Comparison of ENCODE assay signal across 9 cellular contexts in genomic region chr2:3536682-3537632, GRCh38. TPM values are rescaled to one million over a fixed set of nuclear protein-coding genes. Genes with fewer than 3 reads are reported as not detected.
A peak's percentile ranks its signal among the peaks of the same experiment; 100 is the strongest.
DNase-seq lines count a peak whose midpoint lies in the region; ATAC-seq lines count a peak whose summit lies in the region.
"Had no signal": no experiment of that assay in that cellular context is flagged by ENCODE, and none has a peak within 500 bp of the region (broad histone marks: within the 10 kb centered on the region; RNA-seq: fewer than 3 reads in every experiment).

No MANE protein-coding gene starts in this region.

- peaks cover 10% of the 10 kb centered on the region for H3K36me3 Mint-ChIP-seq in activated naive CD8-positive, alpha-beta T cell treated with anti-CD3 and anti-CD28 coated beads for 36 hours

- intact Hi-C loops in right cardiac atrium (cut with DNase I) = no loop called here

- peak overlapping the region; percentile 78 to 85 (median 83) for H3K9ac ChIP-seq in skeletal muscle tissue (ENCODE audit: low read depth in 1 of 3, low read length in 3 of 3)

- H3K36me3 ChIP-seq in skeletal muscle tissue (ENCODE audit: control insufficient read depth in 3 of 3, insufficient read depth in 3 of 3, low read length in 3 of 3) = peaks cover 10 to 20% (median 16%) of the 10 kb centered on the region in 3 donors

- H3K4me1 ChIP-seq in right cardiac atrium (ENCODE audit: control insufficient read depth, insufficient read depth, low read length) = peaks cover 5% of the 10 kb centered on the region
- peaks cover 6 to 13% (median 13%) of the 10 kb centered on the region in 3 donors for H3K4me1 ChIP-seq in skeletal muscle tissue (ENCODE audit: control insufficient read depth in 3 of 3, insufficient read depth in 3 of 3, low read length in 3 of 3)

- H3K27me3 ChIP-seq in right cardiac atrium (ENCODE audit: control insufficient read depth, insufficient read depth) = no peaks in the 10 kb centered on the region
- no peaks in the 10 kb centered on the region for H3K27me3 ChIP-seq in skeletal muscle tissue (ENCODE audit: control insufficient read depth in 3 of 3, insufficient read depth in 3 of 3, low read length in 3 of 3)

- 59% methylated on average over 16 of the region's 16 CpGs for WGBS in right cardiac atrium

- peak overlapping the region; percentile 88 for H3K27ac Mint-ChIP-seq in activated naive CD8-positive, alpha-beta T cell treated with anti-CD3 and anti-CD28 coated beads for 36 hours

- no peaks in the 10 kb centered on the region for H3K9me3 Mint-ChIP-seq in activated naive CD8-positive, alpha-beta T cell treated with anti-CD3 and anti-CD28 coated beads for 36 hours

- H3K4me1 Mint-ChIP-seq in activated naive CD8-positive, alpha-beta T cell treated with anti-CD3 and anti-CD28 coated beads for 36 hours = peaks cover 9% of the 10 kb centered on the region

- H3K4me3 ChIP-seq in right cardiac atrium (ENCODE audit: low read length) = peak overlapping the region; percentile 35
- peak overlapping the region; percentile 66 to 70 (median 69) for H3K4me3 ChIP-seq in skeletal muscle tissue (ENCODE audit: low read length in 3 of 3)

- peak; percentile 50 for DNase-seq in NCI-H82 (lab: John Stamatoyannopoulos, UW)
- DNase-seq in NCI-H82 treated with DMSO at 0.1 percent for 48 hours (lab: John Stamatoyannopoulos, UW; ENCODE audit: unreplicated experiment) = no peak
- DNase-seq in HuH-7 (ENCODE audit: low spot score) = peak; percentile 78
- peak; percentile 46 for DNase-seq in activated naive CD8-positive, alpha-beta T cell treated with anti-CD3 and anti-CD28 coated beads for 36 hours
- DNase-seq in right cardiac atrium = peak; percentile 69 to 87 (median 84)
- no peak for DNase-seq in inferior parietal cortex (ENCODE audit: extremely low spot score)
- no peak for DNase-seq in stimulated activated CD4-positive, alpha-beta T cell treated with anti-CD3 and anti-CD28 coated beads, Interleukin-2, amount 100 ng/mL, for 24 hours

- H3K27me3 Mint-ChIP-seq in activated naive CD8-positive, alpha-beta T cell treated with anti-CD3 and anti-CD28 coated beads for 36 hours = no peaks in the 10 kb centered on the region

- peak overlapping the region; percentile 85 for H3K4me3 Mint-ChIP-seq in activated naive CD8-positive, alpha-beta T cell treated with anti-CD3 and anti-CD28 coated beads for 36 hours

- H3K9me3 ChIP-seq in right cardiac atrium (ENCODE audit: control insufficient read depth, low read length) (no peaks in the 10 kb centered on the region), skeletal muscle tissue (ENCODE audit: control insufficient read depth in 3 of 3, low read length in 3 of 3) (no peaks in the 10 kb centered on the region)

- peak overlapping the region; percentile 98 for H3K27ac ChIP-seq in right cardiac atrium (ENCODE audit: low read length)
- peak overlapping the region; percentile 89 for H3K27ac ChIP-seq in skeletal muscle tissue (ENCODE audit: low read depth, low read length)
- H3K27ac ChIP-seq: C4-2B had no signal

- ATAC-seq in right cardiac atrium = peak; percentile 61 to 67

RNA-seq across cellular contexts. Expression of gene ADI1, which starts 17.6 kb away (rescaled TPM):
- 10 to 100 TPM; 22.8 to 23.7 TPM for total RNA-seq in activated naive CD8-positive, alpha-beta T cell treated with anti-CD3 and anti-CD28 coated beads for 36 hours
- total RNA-seq in right cardiac atrium (100 to 1,000 TPM; 124 to 195 (median 159) TPM), skeletal muscle tissue (38.1 TPM)
- 132 TPM for polyA plus RNA-seq in right cardiac atrium

RNA-seq across cellular contexts. Expression of gene RNASEH1, which starts 21.2 kb away (rescaled TPM):
- total RNA-seq in activated naive CD8-positive, alpha-beta T cell treated with anti-CD3 and anti-CD28 coated beads for 36 hours = 10 to 100 TPM; 39.4 to 39.8 TPM
- total RNA-seq in right cardiac atrium (10 to 100 TPM; 19.6 to 21.2 (median 20.0) TPM), skeletal muscle tissue (14.6 TPM)
- polyA plus RNA-seq in right cardiac atrium = 17.3 TPM

RNA-seq across cellular contexts. Expression of gene RPS7, which starts 38.1 kb away (rescaled TPM):
- 1,000 to 10,000 TPM; 1,614 to 1,631 TPM for total RNA-seq in activated naive CD8-positive, alpha-beta T cell treated with anti-CD3 and anti-CD28 coated beads for 36 hours
- total RNA-seq in right cardiac atrium (100 to 1,000 TPM; 741 to 785 (median 759) TPM), skeletal muscle tissue (2,490 TPM)
- 1,436 TPM for polyA plus RNA-seq in right cardiac atrium

RNA-seq across cellular contexts. Expression of gene COLEC11, which starts 58.0 kb away (rescaled TPM):
- under 1 TPM; 0.52 to 0.86 TPM for total RNA-seq in activated naive CD8-positive, alpha-beta T cell treated with anti-CD3 and anti-CD28 coated beads for 36 hours
- 10 to 100 TPM; 12.5 to 67.8 (median 36.3) TPM for total RNA-seq in right cardiac atrium
- polyA plus RNA-seq in right cardiac atrium = 70.6 TPM
- not detected for total RNA-seq in skeletal muscle tissue

Comparison
In these comparisons a context has a peak if more than half of its experiments do, and no peak if none do; other contexts are left out.
1. DNase-seq: peak in NCI-H82 (single experiment), HuH-7 (single experiment), activated naive CD8-positive, alpha-beta T cell treated with anti-CD3 and anti-CD28 coated beads for 36 hours (single experiment) and right cardiac atrium (3 of 3); none in NCI-H82 treated with DMSO at 0.1 percent for 48 hours (single experiment), inferior parietal cortex (single experiment) and stimulated activated CD4-positive, alpha-beta T cell treated with anti-CD3 and anti-CD28 coated beads, Interleukin-2, amount 100 ng/mL, for 24 hours (0 of 2).